20 cellular contexts compared by ENCODE assay signal in genomic region chrX:10115082-10115481, GRCh38. TPM values are rescaled to one million over a fixed set of nuclear protein-coding genes. Genes with fewer than 3 reads are reported as not detected.
"Had no signal": no experiment of that assay in that cellular context is flagged by ENCODE, and none has a peak within 500 bp of the region (broad histone marks: within the 10 kb centered on the region; RNA-seq: fewer than 3 reads in every experiment).

No MANE protein-coding gene starts in this region.

- H3K4me3 ChIP-seq: gastroesophageal sphincter, heart left ventricle, pancreas, psoas muscle, right atrium auricular region, suprapubic skin, tibial nerve had no signal

- H3K27me3 Mint-ChIP-seq: activated CD4-positive, alpha-beta T cell treated with anti-CD3 and anti-CD28 coated beads, Interleukin-2, amount 10 ng/mL, durations not matched to agents 7 days and 5 days; activated CD8-positive, alpha-beta memory T cell treated with anti-CD3 and anti-CD28 coated beads, Interleukin-2, amount 10 ng/mL, durations not matched to agents 7 days and 5 days; activated CD8-positive, alpha-beta T cell treated with anti-CD3 and anti-CD28 coated beads for 36 hours; effector memory CD8-positive, alpha-beta T cell; stimulated activated naive CD8-positive, alpha-beta T cell treated with anti-CD3 and anti-CD28 coated beads, Interleukin-15, amount 100 ng/mL, for 72 hours had no signal

- H3K36me3 ChIP-seq: pancreas had no signal

- H3K27me3 ChIP-seq: gastroesophageal sphincter, heart left ventricle, neutrophil, pancreas, right atrium auricular region, suprapubic skin, tibial nerve had no signal

- H3K27ac ChIP-seq: heart left ventricle, neutrophil, pancreas, psoas muscle, right atrium auricular region, suprapubic skin, tibial nerve had no signal

- H3K9me3 ChIP-seq: gastroesophageal sphincter, heart left ventricle, neutrophil, pancreas, psoas muscle, right atrium auricular region, suprapubic skin, tibial nerve had no signal

- ATAC-seq: activated CD8-positive, alpha-beta memory T cell treated with anti-CD3 and anti-CD28 coated beads, Interleukin-2, amount 10 ng/mL, durations not matched to agents 7 days and 5 days; activated CD8-positive, alpha-beta T cell treated with anti-CD3 and anti-CD28 coated beads for 36 hours; activated naive CD4-positive, alpha-beta T cell treated with anti-CD3 and anti-CD28 coated beads, Interleukin-2, amount 50 U/mL, for 72 hours; effector memory CD8-positive, alpha-beta T cell; gastroesophageal sphincter; heart left ventricle; pancreas; psoas muscle; stimulated activated naive CD8-positive, alpha-beta T cell treated with anti-CD3 and anti-CD28 coated beads, Interleukin-15, amount 100 ng/mL, for 72 hours had no signal

- H3K4me3 Mint-ChIP-seq: activated CD4-positive, alpha-beta T cell treated with anti-CD3 and anti-CD28 coated beads, Interleukin-2, amount 10 ng/mL, durations not matched to agents 7 days and 5 days; activated CD8-positive, alpha-beta memory T cell treated with anti-CD3 and anti-CD28 coated beads, Interleukin-2, amount 10 ng/mL, durations not matched to agents 7 days and 5 days; activated CD8-positive, alpha-beta T cell treated with anti-CD3 and anti-CD28 coated beads for 36 hours; effector memory CD8-positive, alpha-beta T cell; nephron; stimulated activated naive CD8-positive, alpha-beta T cell treated with anti-CD3 and anti-CD28 coated beads, Interleukin-15, amount 100 ng/mL, for 72 hours had no signal

- DNase-seq: activated CD4-positive, alpha-beta T cell treated with anti-CD3 and anti-CD28 coated beads, Interleukin-2, amount 10 ng/mL, durations not matched to agents 7 days and 5 days; activated CD4-positive, CD25-positive, alpha-beta regulatory T cell treated with anti-CD3 and anti-CD28 coated beads, Interleukin-2, amount 50 U/mL, for 72 hours; activated CD8-positive, alpha-beta memory T cell treated with anti-CD3 and anti-CD28 coated beads, Interleukin-2, amount 10 ng/mL, durations not matched to agents 7 days and 5 days; activated CD8-positive, alpha-beta T cell treated with anti-CD3 and anti-CD28 coated beads for 36 hours; activated gamma-delta T cell; activated T-cell treated with anti-CD3 and anti-CD28 coated beads for 4 hours; central memory CD4-positive, alpha-beta T cell; effector memory CD8-positive, alpha-beta T cell; heart left ventricle; pancreas; psoas muscle; stimulated activated CD4-positive, alpha-beta T cell treated with anti-CD3 and anti-CD28 coated beads, Interleukin-4, amount 100 ng/mL, for 24 hours; stimulated activated naive CD8-positive, alpha-beta T cell treated with anti-CD3 and anti-CD28 coated beads, Interleukin-15, amount 100 ng/mL, for 72 hours had no signal

- H3K27ac Mint-ChIP-seq: activated CD4-positive, alpha-beta T cell treated with anti-CD3 and anti-CD28 coated beads, Interleukin-2, amount 10 ng/mL, durations not matched to agents 7 days and 5 days; activated CD8-positive, alpha-beta memory T cell treated with anti-CD3 and anti-CD28 coated beads, Interleukin-2, amount 10 ng/mL, durations not matched to agents 7 days and 5 days; activated CD8-positive, alpha-beta T cell treated with anti-CD3 and anti-CD28 coated beads for 36 hours; activated naive CD4-positive, alpha-beta T cell treated with anti-CD3 and anti-CD28 coated beads, Interleukin-2, amount 50 U/mL, for 72 hours; nephron; stimulated activated naive CD8-positive, alpha-beta T cell treated with anti-CD3 and anti-CD28 coated beads, Interleukin-15, amount 100 ng/mL, for 72 hours had no signal

- H3K4me1 ChIP-seq: pancreas had no signal

- H3K9me3 Mint-ChIP-seq: activated CD4-positive, alpha-beta T cell treated with anti-CD3 and anti-CD28 coated beads, Interleukin-2, amount 10 ng/mL, durations not matched to agents 7 days and 5 days; activated CD8-positive, alpha-beta T cell treated with anti-CD3 and anti-CD28 coated beads for 36 hours; activated naive CD4-positive, alpha-beta T cell treated with anti-CD3 and anti-CD28 coated beads, Interleukin-2, amount 50 U/mL, for 72 hours; effector memory CD8-positive, alpha-beta T cell; stimulated activated naive CD8-positive, alpha-beta T cell treated with anti-CD3 and anti-CD28 coated beads, Interleukin-15, amount 100 ng/mL, for 72 hours had no signal

RNA-seq across cellular contexts. Expression of gene CLCN4, which starts 41.7 kb away (rescaled TPM):
- total RNA-seq: activated CD4-positive, alpha-beta T cell treated with anti-CD3 and anti-CD28 coated beads, Interleukin-2, amount 10 ng/mL, durations not matched to agents 7 days and 5 days; activated CD8-positive, alpha-beta T cell treated with anti-CD3 and anti-CD28 coated beads for 36 hours; activated naive CD4-positive, alpha-beta T cell treated with anti-CD3 and anti-CD28 coated beads, Interleukin-2, amount 50 U/mL, for 72 hours had no signal
